In genomic region chr10:126239844-126240243, GRCh38 we compare ENCODE assay signal across 17 cellular contexts.
"Had no signal": no experiment of that assay in that cellular context is flagged by ENCODE, and none has a peak within 500 bp of the region (broad histone marks: within the 10 kb centered on the region; RNA-seq: fewer than 3 reads in every experiment).

No MANE protein-coding gene starts in this region.

- H2AFZ ChIP-seq: hepatocyte had no signal

- H3K4me2 ChIP-seq: hepatocyte, smooth muscle cell had no signal

- H3K27me3 ChIP-seq: esophagus muscularis mucosa, hepatocyte, suprapubic skin, upper lobe of right lung had no signal

- H3K36me3 ChIP-seq: esophagus muscularis mucosa, neutrophil, suprapubic skin, upper lobe of right lung had no signal

- H3K9me3 ChIP-seq: esophagus muscularis mucosa, neutrophil, suprapubic skin, upper lobe of right lung had no signal

- H3K27ac ChIP-seq: esophagus muscularis mucosa, hepatocyte, neutrophil, suprapubic skin, upper lobe of right lung had no signal

- H3K79me2 ChIP-seq: hepatocyte had no signal

- H3K4me1 ChIP-seq: esophagus muscularis mucosa, upper lobe of right lung had no signal

- DNase-seq: activated CD4-positive, alpha-beta T cell treated with anti-CD3 and anti-CD28 coated beads, Interleukin-2, amount 50 U/mL, for 1 hour; activated CD8-positive, alpha-beta memory T cell treated with anti-CD3 and anti-CD28 coated beads for 24 hours; activated naive CD8-positive, alpha-beta T cell treated with anti-CD3 and anti-CD28 coated beads, Interleukin-2, amount 10 ng/mL, durations not matched to agents 7 days and 5 days; islet precursor cell; naive B cell; stimulated activated CD4-positive, alpha-beta T cell treated with anti-CD3 and anti-CD28 coated beads, Interleukin-4, amount 100 ng/mL, for 4 hours; stimulated activated CD8-positive, alpha-beta memory T cell treated with anti-CD3 and anti-CD28 coated beads, Interleukin-4, amount 100 ng/mL, for 48 hours; stimulated activated naive CD8-positive, alpha-beta T cell treated with anti-CD3 and anti-CD28 coated beads, Interleukin-15, Interleukin-2, amounts not matched to agents 100 U/mL and 50 U/mL, for 24 hours; T-cell; T-helper 9 cell; upper lobe of right lung had no signal

- FAIRE-seq: bronchial epithelial cell had no signal

- H3K4me3 ChIP-seq: esophagus muscularis mucosa, hepatocyte, smooth muscle cell, suprapubic skin, upper lobe of right lung had no signal
